1 cellular context compared by ENCODE assay signal in genomic region chr11:93573184-93573583, GRCh38.
TF ChIP-seq lines count a peak whose summit lies in the region.

No MANE protein-coding gene starts in this region.

TF ChIP-seq in GM12878, 131 proteins besides CTCF, POLR2A, EP300 and RAD21 (continued from another document):
- TF ChIP-seq, protein P1, sequence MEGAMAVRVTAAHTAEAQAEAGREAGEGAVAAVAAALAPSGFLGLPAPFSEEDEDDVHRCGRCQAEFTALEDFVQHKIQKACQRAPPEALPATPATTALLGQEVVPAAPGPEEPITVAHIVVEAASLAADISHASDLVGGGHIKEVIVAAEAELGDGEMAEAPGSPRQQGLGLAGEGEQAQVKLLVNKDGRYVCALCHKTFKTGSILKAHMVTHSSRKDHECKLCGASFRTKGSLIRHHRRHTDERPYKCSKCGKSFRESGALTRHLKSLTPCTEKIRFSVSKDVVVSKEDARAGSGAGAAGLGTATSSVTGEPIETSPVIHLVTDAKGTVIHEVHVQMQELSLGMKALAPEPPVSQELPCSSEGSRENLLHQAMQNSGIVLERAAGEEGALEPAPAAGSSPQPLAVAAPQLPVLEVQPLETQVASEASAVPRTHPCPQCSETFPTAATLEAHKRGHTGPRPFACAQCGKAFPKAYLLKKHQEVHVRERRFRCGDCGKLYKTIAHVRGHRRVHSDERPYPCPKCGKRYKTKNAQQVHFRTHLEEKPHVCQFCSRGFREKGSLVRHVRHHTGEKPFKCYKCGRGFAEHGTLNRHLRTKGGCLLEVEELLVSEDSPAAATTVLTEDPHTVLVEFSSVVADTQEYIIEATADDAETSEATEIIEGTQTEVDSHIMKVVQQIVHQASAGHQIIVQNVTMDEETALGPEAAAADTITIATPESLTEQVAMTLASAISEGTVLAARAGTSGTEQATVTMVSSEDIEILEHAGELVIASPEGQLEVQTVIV (IDR thresholded peaks at IDR 0.05; ENCODE audit: borderline replicate concordance, partially characterized antibody): no peak
- TF ChIP-seq USF2 (IDR thresholded peaks at IDR 0.05; ENCODE audit: borderline replicate concordance, low read depth, low read length) (no peak), MTA2 (IDR thresholded peaks at IDR 0.05; ENCODE audit: low read depth) (no peak), MYC (IDR thresholded peaks at IDR 0.05; ENCODE audit: insufficient read depth, insufficient read length, insufficient replicate concordance, low read length, severe bottlenecking) (no peak)
- TF ChIP-seq, protein P2, sequence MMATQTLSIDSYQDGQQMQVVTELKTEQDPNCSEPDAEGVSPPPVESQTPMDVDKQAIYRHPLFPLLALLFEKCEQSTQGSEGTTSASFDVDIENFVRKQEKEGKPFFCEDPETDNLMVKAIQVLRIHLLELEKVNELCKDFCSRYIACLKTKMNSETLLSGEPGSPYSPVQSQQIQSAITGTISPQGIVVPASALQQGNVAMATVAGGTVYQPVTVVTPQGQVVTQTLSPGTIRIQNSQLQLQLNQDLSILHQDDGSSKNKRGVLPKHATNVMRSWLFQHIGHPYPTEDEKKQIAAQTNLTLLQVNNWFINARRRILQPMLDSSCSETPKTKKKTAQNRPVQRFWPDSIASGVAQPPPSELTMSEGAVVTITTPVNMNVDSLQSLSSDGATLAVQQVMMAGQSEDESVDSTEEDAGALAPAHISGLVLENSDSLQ (IDR thresholded peaks at IDR 0.05): no peak
